2 cellular contexts compared by ENCODE assay signal in genomic region chr6:114313816-114314215, GRCh38. TPM values are rescaled to one million over a fixed set of nuclear protein-coding genes. Genes with fewer than 3 reads are reported as not detected.
"Had no signal": no experiment of that assay in that cellular context is flagged by ENCODE, and none has a peak within 500 bp of the region (broad histone marks: within the 10 kb centered on the region; RNA-seq: fewer than 3 reads in every experiment).

No MANE protein-coding gene starts in this region.

RNA-seq across cellular contexts. Expression of gene HS3ST5, which starts 29.0 kb away (rescaled TPM):
- total RNA-seq: G401, GM12878 had no signal
